ENCODE assay signal across 21 cellular contexts in the genomic region with DNA sequence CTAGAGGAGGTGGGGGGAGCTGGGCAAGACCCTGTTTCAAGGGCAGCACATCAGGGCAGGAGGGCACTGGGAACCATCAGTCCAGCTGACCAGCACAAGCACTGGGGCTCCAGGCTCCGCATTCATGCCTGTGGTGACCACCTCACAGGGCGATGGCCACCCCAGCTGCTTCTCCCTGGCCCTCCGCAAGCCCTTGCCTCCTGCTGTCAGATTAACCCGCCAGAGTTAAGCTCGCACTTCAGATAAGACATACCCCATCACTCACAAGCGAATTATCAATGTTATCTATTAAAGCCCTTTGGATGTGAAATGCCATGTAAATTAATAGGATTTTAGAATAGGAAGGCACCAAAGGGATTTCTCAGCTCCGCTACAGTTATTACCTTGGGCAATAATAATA.
A peak's percentile ranks its signal among the peaks of the same experiment; 100 is the strongest.
DNase-seq lines count a peak whose midpoint lies in the region; ATAC-seq and TF ChIP-seq lines count a peak whose summit lies in the region.
"Had no signal": no experiment of that assay in that cellular context is flagged by ENCODE, and none has a peak within 500 bp of the region (broad histone marks: within the 10 kb centered on the region; RNA-seq: fewer than 3 reads in every experiment).

No MANE protein-coding gene starts in this region.

- no peak for DNase-seq in activated naive CD8-positive, alpha-beta T cell treated with anti-CD3 and anti-CD28 coated beads for 36 hours
- DNase-seq in WERI-Rb-1 (peak; percentile 88), memory B cell (ENCODE audit: low spot score in 2 of 2) (no peak), osteoblast (ENCODE audit: insufficient read length, low spot score, missing footprints) (peak; percentile 35), cortex of kidney (lab: John Stamatoyannopoulos, UW) (no peak)
- no peak for DNase-seq in activated CD8-positive, alpha-beta T cell treated with anti-CD3 and anti-CD28 coated beads for 36 hours
- DNase-seq: CD4-positive, alpha-beta T cell; CD8-positive, alpha-beta memory T cell; DMS 273 treated with DMSO at 0.1 percent for 48 hours; DMS79; EL; GDM1; H9; HFFc6 had no signal

- H3K4me3 Mint-ChIP-seq in activated naive CD8-positive, alpha-beta T cell, result no peak overlapping the region
- H3K4me3 Mint-ChIP-seq in activated naive CD8-positive, alpha-beta T cell treated with anti-CD3 and anti-CD28 coated beads for 36 hours, result no peak overlapping the region
- no peak overlapping the region for H3K4me3 Mint-ChIP-seq in memory B cell
- H3K4me3 Mint-ChIP-seq in activated CD8-positive, alpha-beta T cell treated with anti-CD3 and anti-CD28 coated beads for 36 hours, result no peak overlapping the region
- H3K4me3 Mint-ChIP-seq: B cell; CD14-positive monocyte; CD4-positive, alpha-beta T cell; CD8-positive, alpha-beta memory T cell; GM23338; H9; HFFc6 had no signal

- CTCF ChIA-PET in activated CD8-positive, alpha-beta T cell treated with anti-CD3 and anti-CD28 coated beads for 36 hours (lab: Charles Lee), result interaction anchor here (1.8 to 2.4 kb wide), 2 partner anchors 32 to 42 kb away, joined by 5 to 9 read pairs; no protein-coding TSS in a partner anchor

- no peak for TF ChIP-seq CTCF in WERI-Rb-1 (IDR thresholded peaks at IDR 0.05; ENCODE audit: low read depth, low read length)
- no peak for TF ChIP-seq CTCF in osteoblast (IDR thresholded peaks at IDR 0.05; ENCODE audit: extremely low read depth, low read depth, low read length)
- TF ChIP-seq CTCF in activated CD8-positive, alpha-beta T cell treated with anti-CD3 and anti-CD28 coated beads for 36 hours (IDR thresholded peaks at IDR 0.05), result no peak

- H3K27me3 ChIP-seq in WERI-Rb-1 (ENCODE audit: insufficient read depth, low read depth, severe bottlenecking) (no peaks in the 10 kb centered on the region), osteoblast (ENCODE audit: insufficient read depth, low read length) (no peaks in the 10 kb centered on the region)
- H3K27me3 ChIP-seq: BLaER1 treated with 17β-estradiol and CSF1 and Interleukin-3, amounts not matched to agents 10 nM and 100 nM had no signal

- ATAC-seq in memory B cell (ENCODE audit: low read depth), result no peak
- no peak for ATAC-seq in HG03135 (IDR thresholded peaks at IDR 0.05; ENCODE audit: unreplicated experiment)
- no peak for ATAC-seq in activated CD8-positive, alpha-beta T cell treated with anti-CD3 and anti-CD28 coated beads for 36 hours
- ATAC-seq: GM23338, HCT116 had no signal

- no peaks in the 10 kb centered on the region for H3K9me3 Mint-ChIP-seq in activated naive CD8-positive, alpha-beta T cell (ENCODE audit: low read depth)
- H3K9me3 Mint-ChIP-seq in activated naive CD8-positive, alpha-beta T cell treated with anti-CD3 and anti-CD28 coated beads for 36 hours, result no peaks in the 10 kb centered on the region
- no peaks in the 10 kb centered on the region for H3K9me3 Mint-ChIP-seq in memory B cell
- no peaks in the 10 kb centered on the region for H3K9me3 Mint-ChIP-seq in activated CD8-positive, alpha-beta T cell treated with anti-CD3 and anti-CD28 coated beads for 36 hours
- H3K9me3 Mint-ChIP-seq: CD14-positive monocyte; CD4-positive, alpha-beta T cell; CD8-positive, alpha-beta memory T cell; GM23338; H9; HFFc6 had no signal

- H3K27me3 Mint-ChIP-seq in activated naive CD8-positive, alpha-beta T cell, result no peaks in the 10 kb centered on the region
- H3K27me3 Mint-ChIP-seq in activated naive CD8-positive, alpha-beta T cell treated with anti-CD3 and anti-CD28 coated beads for 36 hours, result no peaks in the 10 kb centered on the region
- no peaks in the 10 kb centered on the region for H3K27me3 Mint-ChIP-seq in memory B cell
- no peaks in the 10 kb centered on the region for H3K27me3 Mint-ChIP-seq in activated CD8-positive, alpha-beta T cell treated with anti-CD3 and anti-CD28 coated beads for 36 hours
- H3K27me3 Mint-ChIP-seq: B cell; CD4-positive, alpha-beta T cell had no signal

- H3K9me3 ChIP-seq in WERI-Rb-1 (ENCODE audit: severe bottlenecking) (no peaks in the 10 kb centered on the region), osteoblast (ENCODE audit: low read depth, low read length) (no peaks in the 10 kb centered on the region)
- H3K9me3 ChIP-seq: BLaER1 treated with 17β-estradiol and CSF1 and Interleukin-3, amounts not matched to agents 10 nM and 100 nM had no signal

- H4K20me1 ChIP-seq in osteoblast (ENCODE audit: insufficient read depth, low read length), result no peaks in the 10 kb centered on the region

- no peak overlapping the region for H3K4me3 ChIP-seq in WERI-Rb-1 (ENCODE audit: low read depth, low read length)
- H3K4me3 ChIP-seq in osteoblast (ENCODE audit: insufficient read depth, low read length), result no peak overlapping the region
- H3K4me3 ChIP-seq: BLaER1 treated with 17β-estradiol and CSF1 and Interleukin-3, amounts not matched to agents 10 nM and 100 nM; GM23338 had no signal

- H3K36me3 ChIP-seq in WERI-Rb-1 (peaks cover 58% of the 10 kb centered on the region), osteoblast (ENCODE audit: insufficient read depth, low read length) (no peaks in the 10 kb centered on the region)

- H3K27ac ChIP-seq in WERI-Rb-1 (peak overlapping the region; percentile 41), osteoblast (ENCODE audit: low read depth, low read length) (no peak overlapping the region)

- POLR2A ChIA-PET in activated CD8-positive, alpha-beta T cell treated with anti-CD3 and anti-CD28 coated beads for 36 hours (lab: Charles Lee), result interaction anchor here (0.5 to 1.8 kb wide), 2 partner anchors 9 to 485 kb away, joined by 3 to 7 read pairs; no protein-coding TSS in a partner anchor

- intact Hi-C loops in activated CD8-positive, alpha-beta T cell treated with anti-CD3 and anti-CD28 coated beads for 36 hours (cut with micrococcal nuclease), result no loop called here

- no peak overlapping the region for H2AFZ ChIP-seq in osteoblast (ENCODE audit: low read length)
- H2AFZ ChIP-seq: GM23338 had no signal

- H3K4me2 ChIP-seq in osteoblast (ENCODE audit: insufficient read depth, low read length), result no peak overlapping the region
- H3K4me2 ChIP-seq: GM23338 had no signal

- no peaks in the 10 kb centered on the region for H3K4me1 ChIP-seq in osteoblast (ENCODE audit: insufficient read depth, low read length)

- H3K36me3 Mint-ChIP-seq in activated naive CD8-positive, alpha-beta T cell, result peaks cover 9% of the 10 kb centered on the region
- no peaks in the 10 kb centered on the region for H3K36me3 Mint-ChIP-seq in activated naive CD8-positive, alpha-beta T cell treated with anti-CD3 and anti-CD28 coated beads for 36 hours
- peaks cover 13% of the 10 kb centered on the region for H3K36me3 Mint-ChIP-seq in memory B cell
- H3K36me3 Mint-ChIP-seq in activated CD8-positive, alpha-beta T cell treated with anti-CD3 and anti-CD28 coated beads for 36 hours (ENCODE audit: low read depth), result peaks cover 1% of the 10 kb centered on the region

- H3K27ac Mint-ChIP-seq in activated naive CD8-positive, alpha-beta T cell, result peak overlapping the region; percentile 16
- H3K27ac Mint-ChIP-seq in activated naive CD8-positive, alpha-beta T cell treated with anti-CD3 and anti-CD28 coated beads for 36 hours, result no peak overlapping the region
- H3K27ac Mint-ChIP-seq in memory B cell, result peak overlapping the region; percentile 31
- H3K27ac Mint-ChIP-seq in activated CD8-positive, alpha-beta T cell treated with anti-CD3 and anti-CD28 coated beads for 36 hours, result no peak overlapping the region
- H3K27ac Mint-ChIP-seq: B cell; CD4-positive, alpha-beta T cell; GM23338; H9; HFFc6 had no signal

- H3K4me1 Mint-ChIP-seq in activated naive CD8-positive, alpha-beta T cell (ENCODE audit: low read depth), result peaks cover 2% of the 10 kb centered on the region
- H3K4me1 Mint-ChIP-seq in activated naive CD8-positive, alpha-beta T cell treated with anti-CD3 and anti-CD28 coated beads for 36 hours, result no peaks in the 10 kb centered on the region
- H3K4me1 Mint-ChIP-seq in memory B cell, result peaks cover 26% of the 10 kb centered on the region
- no peaks in the 10 kb centered on the region for H3K4me1 Mint-ChIP-seq in activated CD8-positive, alpha-beta T cell treated with anti-CD3 and anti-CD28 coated beads for 36 hours (ENCODE audit: low read depth)

- H3K79me2 ChIP-seq in osteoblast (ENCODE audit: insufficient read depth, low read length), result no peaks in the 10 kb centered on the region

Comparison
In these comparisons a context has a peak if more than half of its experiments do, and no peak if none do; other contexts are left out.
1. H3K27ac Mint-ChIP-seq: peak in activated naive CD8-positive, alpha-beta T cell (single experiment) and memory B cell (single experiment); none in activated naive CD8-positive, alpha-beta T cell treated with anti-CD3 and anti-CD28 coated beads for 36 hours (single experiment) and activated CD8-positive, alpha-beta T cell treated with anti-CD3 and anti-CD28 coated beads for 36 hours (single experiment).
2. DNase-seq: peak in WERI-Rb-1 (single experiment) and osteoblast (single experiment); none in activated naive CD8-positive, alpha-beta T cell treated with anti-CD3 and anti-CD28 coated beads for 36 hours (single experiment), memory B cell (0 of 2), activated CD8-positive, alpha-beta T cell treated with anti-CD3 and anti-CD28 coated beads for 36 hours (single experiment) and cortex of kidney (single experiment).